ENCODE assay signal across 27 cellular contexts in the genomic region with DNA sequence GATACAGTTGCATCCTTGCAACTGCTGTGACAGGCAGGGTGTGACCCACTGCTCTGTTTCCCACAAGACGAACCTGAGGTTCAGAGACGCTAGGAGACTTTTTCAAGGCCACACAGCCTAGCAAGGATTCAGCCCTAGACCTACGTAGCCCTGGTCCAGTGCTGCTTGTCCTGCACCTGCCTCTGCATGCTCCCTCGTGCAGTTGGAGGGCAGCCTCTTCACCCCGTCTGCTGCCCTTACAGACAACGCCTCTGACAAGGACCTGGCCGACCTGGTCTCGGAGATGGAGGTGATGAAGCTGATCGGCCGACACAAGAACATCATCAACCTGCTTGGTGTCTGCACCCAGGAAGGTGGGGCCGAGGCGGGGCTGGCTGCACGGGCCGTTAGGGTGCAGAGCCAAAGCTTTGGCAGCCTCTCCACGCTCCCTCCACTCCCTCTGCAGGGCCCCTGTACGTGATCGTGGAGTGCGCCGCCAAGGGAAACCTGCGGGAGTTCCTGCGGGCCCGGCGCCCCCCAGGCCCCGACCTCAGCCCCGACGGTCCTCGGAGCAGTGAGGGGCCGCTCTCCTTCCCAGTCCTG. TPM values are rescaled to one million over a fixed set of nuclear protein-coding genes. Genes with fewer than 3 reads are reported as not detected.
DNase-seq lines count a peak whose midpoint lies in the region; ATAC-seq and TF ChIP-seq lines count a peak whose summit lies in the region.
"Had no signal": no experiment of that assay in that cellular context is flagged by ENCODE, and none has a peak within 500 bp of the region (broad histone marks: within the 10 kb centered on the region; RNA-seq: fewer than 3 reads in every experiment).

No MANE protein-coding gene starts in this region.

- CTCF ChIA-PET in CD8-positive, alpha-beta T cell (lab: Charles Lee) = no interaction called here

- no peaks in the 10 kb centered on the region for H4K20me1 ChIP-seq in osteoblast (ENCODE audit: insufficient read depth, low read length)

- DNase-seq in right cardiac atrium (peak in 2 of 3 donors; percentile 58 to 65), right atrium auricular region (ENCODE audit: low spot score) (no peak), glutamatergic neuron (no peak), osteoblast (ENCODE audit: insufficient read length, low spot score, missing footprints) (peak; percentile 66)
- no peak for DNase-seq in stimulated activated CD8-positive, alpha-beta memory T cell treated with anti-CD3 and anti-CD28 coated beads, Interleukin-4, amount 100 ng/mL, for 48 hours
- no peak for DNase-seq in CD8-positive, alpha-beta T cell
- DNase-seq: activated CD4-positive, alpha-beta T cell treated with anti-CD3 and anti-CD28 coated beads for 36 hours; activated CD8-positive, alpha-beta memory T cell treated with anti-CD3 and anti-CD28 coated beads for 24 hours; activated naive CD4-positive, alpha-beta T cell; activated T-cell treated with anti-CD3 and anti-CD28 coated beads, Interleukin-2, amount 50 U/mL, for 1 hour; DND-41; mesendoderm; naive B cell; NCI-H1048; NCI-H1694 treated with DMSO at 0.1 percent for 48 hours; NCI-H2171 treated with DMSO at 0.1 percent for 48 hours; NCI-H526; stimulated activated CD4-positive, alpha-beta T cell treated with anti-CD3 and anti-CD28 coated beads, Interleukin-15, amount 100 ng/mL, for 24 hours; T-helper 1 cell had no signal

- H3K4me3 Mint-ChIP-seq in glutamatergic neuron (ENCODE audit: unreplicated experiment) = peak overlapping the region; percentile 13
- no peak overlapping the region for H3K4me3 Mint-ChIP-seq in CD8-positive, alpha-beta T cell
- H3K4me3 Mint-ChIP-seq: activated CD4-positive, alpha-beta T cell treated with anti-CD3 and anti-CD28 coated beads for 36 hours; stimulated activated naive CD8-positive, alpha-beta T cell treated with anti-CD3 and anti-CD28 coated beads, Interleukin-15, Interleukin-2, amounts not matched to agents 100 ng/mL and 50 ng/mL, for 24 hours had no signal

- peaks cover 9% of the 10 kb centered on the region for H3K4me1 ChIP-seq in right cardiac atrium (ENCODE audit: control insufficient read depth, insufficient read depth, low read length)
- H3K4me1 ChIP-seq in right atrium auricular region = peaks cover 0 to 30% of the 10 kb centered on the region in 2 donors
- no peaks in the 10 kb centered on the region for H3K4me1 ChIP-seq in osteoblast (ENCODE audit: insufficient read depth, low read length)
- no peaks in the 10 kb centered on the region for H3K4me1 ChIP-seq in CD8-positive, alpha-beta T cell (ENCODE audit: insufficient read depth, low read length)
- H3K4me1 ChIP-seq: HAP-1, parathyroid adenoma, SJSA1, thyroid gland had no signal

- H3K36me3 Mint-ChIP-seq in glutamatergic neuron (ENCODE audit: unreplicated experiment) = no peaks in the 10 kb centered on the region
- H3K36me3 Mint-ChIP-seq in CD8-positive, alpha-beta T cell = no peaks in the 10 kb centered on the region
- H3K36me3 Mint-ChIP-seq: naive B cell had no signal

- H3K79me2 ChIP-seq in osteoblast (ENCODE audit: insufficient read depth, low read length) = no peaks in the 10 kb centered on the region
- H3K79me2 ChIP-seq: parathyroid adenoma had no signal

- no peak overlapping the region for H3K27ac ChIP-seq in right cardiac atrium (ENCODE audit: low read length)
- no peak overlapping the region for H3K27ac ChIP-seq in right atrium auricular region
- no peak overlapping the region for H3K27ac ChIP-seq in osteoblast (ENCODE audit: low read depth, low read length)
- H3K27ac ChIP-seq in CD8-positive, alpha-beta T cell (ENCODE audit: low read depth, low read length) = no peak overlapping the region
- H3K27ac ChIP-seq: HL-60, parathyroid adenoma, SJSA1, thyroid gland had no signal

- ATAC-seq in right cardiac atrium (no peak), GM21367 (IDR thresholded peaks at IDR 0.05; ENCODE audit: unreplicated experiment) (no peak), GM19035 (IDR thresholded peaks at IDR 0.05; ENCODE audit: unreplicated experiment) (no peak)
- no peak for ATAC-seq in CD8-positive, alpha-beta T cell
- ATAC-seq: activated CD4-positive, alpha-beta T cell treated with anti-CD3 and anti-CD28 coated beads for 36 hours had no signal

- POLR2A ChIA-PET in CD8-positive, alpha-beta T cell (lab: Charles Lee) = no interaction called here

- no peak overlapping the region for H3K4me2 ChIP-seq in osteoblast (ENCODE audit: insufficient read depth, low read length)

- TF ChIP-seq CTCF in right atrium auricular region (IDR thresholded peaks at IDR 0.05) (no peak), glutamatergic neuron (IDR thresholded peaks at IDR 0.05; ENCODE audit: partially characterized antibody, unreplicated experiment) (no peak), osteoblast (IDR thresholded peaks at IDR 0.05; ENCODE audit: extremely low read depth, low read depth, low read length) (no peak)
- TF ChIP-seq CTCF in CD8-positive, alpha-beta T cell (IDR thresholded peaks at IDR 0.05) = no peak

- peaks cover 3% of the 10 kb centered on the region for H3K9me3 Mint-ChIP-seq in glutamatergic neuron (ENCODE audit: unreplicated experiment)
- no peaks in the 10 kb centered on the region for H3K9me3 Mint-ChIP-seq in CD8-positive, alpha-beta T cell
- H3K9me3 Mint-ChIP-seq: naive B cell; stimulated activated naive CD8-positive, alpha-beta T cell treated with anti-CD3 and anti-CD28 coated beads, Interleukin-15, Interleukin-2, amounts not matched to agents 100 ng/mL and 50 ng/mL, for 24 hours had no signal

- H2AFZ ChIP-seq in osteoblast (ENCODE audit: low read length) = no peak overlapping the region
- H2AFZ ChIP-seq: parathyroid adenoma had no signal

- H3K27me3 Mint-ChIP-seq in glutamatergic neuron (ENCODE audit: unreplicated experiment) = peaks cover 10% of the 10 kb centered on the region
- H3K27me3 Mint-ChIP-seq in CD8-positive, alpha-beta T cell (ENCODE audit: low read depth) = peaks cover 2% of the 10 kb centered on the region
- H3K27me3 Mint-ChIP-seq: activated CD4-positive, alpha-beta T cell treated with anti-CD3 and anti-CD28 coated beads for 36 hours; naive B cell; stimulated activated naive CD8-positive, alpha-beta T cell treated with anti-CD3 and anti-CD28 coated beads, Interleukin-15, Interleukin-2, amounts not matched to agents 100 ng/mL and 50 ng/mL, for 24 hours had no signal

- H3K9me3 ChIP-seq in right cardiac atrium (ENCODE audit: control insufficient read depth, low read length) (no peaks in the 10 kb centered on the region), right atrium auricular region (no peaks in the 10 kb centered on the region), osteoblast (ENCODE audit: low read depth, low read length) (no peaks in the 10 kb centered on the region)
- H3K9me3 ChIP-seq in CD8-positive, alpha-beta T cell (ENCODE audit: low read length) = no peaks in the 10 kb centered on the region
- H3K9me3 ChIP-seq: HAP-1, SJSA1, thyroid gland had no signal

- H3K27me3 ChIP-seq in right cardiac atrium (ENCODE audit: control insufficient read depth, insufficient read depth) (no peaks in the 10 kb centered on the region), right atrium auricular region (no peaks in the 10 kb centered on the region), osteoblast (ENCODE audit: insufficient read depth, low read length) (no peaks in the 10 kb centered on the region)
- no peaks in the 10 kb centered on the region for H3K27me3 ChIP-seq in CD8-positive, alpha-beta T cell (ENCODE audit: insufficient read depth, low read length)
- H3K27me3 ChIP-seq: thyroid gland had no signal

- H3K36me3 ChIP-seq in right atrium auricular region (no peaks in the 10 kb centered on the region), osteoblast (ENCODE audit: insufficient read depth, low read length) (no peaks in the 10 kb centered on the region)
- H3K36me3 ChIP-seq in CD8-positive, alpha-beta T cell (ENCODE audit: insufficient read depth, low read length) = no peaks in the 10 kb centered on the region
- H3K36me3 ChIP-seq: HAP-1, SJSA1, thyroid gland had no signal

- H3K27ac Mint-ChIP-seq in glutamatergic neuron (ENCODE audit: unreplicated experiment) = peak overlapping the region; percentile 41
- H3K27ac Mint-ChIP-seq in CD8-positive, alpha-beta T cell = no peak overlapping the region
- H3K27ac Mint-ChIP-seq: activated CD4-positive, alpha-beta T cell treated with anti-CD3 and anti-CD28 coated beads for 36 hours; stimulated activated naive CD8-positive, alpha-beta T cell treated with anti-CD3 and anti-CD28 coated beads, Interleukin-15, Interleukin-2, amounts not matched to agents 100 ng/mL and 50 ng/mL, for 24 hours had no signal

- peaks cover 13% of the 10 kb centered on the region for H3K4me1 Mint-ChIP-seq in glutamatergic neuron (ENCODE audit: low read depth, unreplicated experiment)
- H3K4me1 Mint-ChIP-seq in CD8-positive, alpha-beta T cell (ENCODE audit: low read depth) = no peaks in the 10 kb centered on the region
- H3K4me1 Mint-ChIP-seq: activated CD4-positive, alpha-beta T cell treated with anti-CD3 and anti-CD28 coated beads for 36 hours had no signal

- 76% methylated on average over 28 of the region's 28 CpGs for WGBS in right cardiac atrium

- H3K4me3 ChIP-seq in right cardiac atrium (ENCODE audit: low read length) = no peak overlapping the region
- no peak overlapping the region for H3K4me3 ChIP-seq in right atrium auricular region
- H3K4me3 ChIP-seq in osteoblast (ENCODE audit: insufficient read depth, low read length) = no peak overlapping the region
- H3K4me3 ChIP-seq in CD8-positive, alpha-beta T cell (ENCODE audit: low read depth, low read length) = no peak overlapping the region
- H3K4me3 ChIP-seq: HAP-1, SJSA1, thyroid gland had no signal

- intact Hi-C loops in right cardiac atrium (cut with DNase I) = no loop called here
- intact Hi-C loops in CD8-positive, alpha-beta T cell (cut with DNase I, micrococcal nuclease) = no loop called here

RNA-seq across cellular contexts. Expression of a gene that starts 8.5 kb away (rescaled TPM):
- 1 to 10 TPM; 1.9 to 3.7 (median 3.5) TPM for total RNA-seq in right cardiac atrium
- polyA plus RNA-seq in right cardiac atrium = 1.5 TPM
- total RNA-seq in right atrium auricular region = 1 to 10 TPM in 1 of 2 donors, under 1 TPM in 1; 0.48 to 1.5 TPM
- 5.2 TPM for total RNA-seq in glutamatergic neuron (ENCODE audit: unreplicated experiment)
- total RNA-seq in osteoblast = 0.29 and 1.1 TPM in 2 replicates
- 1 to 10 TPM; 2.6 TPM for total RNA-seq in CD8-positive, alpha-beta T cell

RNA-seq across cellular contexts. Expression of a gene that starts 38.4 kb away (rescaled TPM):
- total RNA-seq in right cardiac atrium = 10 to 100 TPM; 44.1 to 55.5 (median 50.6) TPM
- polyA plus RNA-seq in right cardiac atrium = 10.0 TPM
- 10 to 100 TPM; 25.4 to 26.7 TPM for total RNA-seq in right atrium auricular region
- total RNA-seq in glutamatergic neuron (ENCODE audit: unreplicated experiment) = 151 TPM
- total RNA-seq in osteoblast = 48.6 and 53.2 TPM in 2 replicates
- 10 to 100 TPM; 71.8 to 75.2 TPM for total RNA-seq in CD8-positive, alpha-beta T cell

Comparison
In these comparisons a context has a peak if more than half of its experiments do, and no peak if none do; other contexts are left out.
1. DNase-seq: peak in right cardiac atrium (2 of 3) and osteoblast (single experiment); none in right atrium auricular region (single experiment), glutamatergic neuron (single experiment), stimulated activated CD8-positive, alpha-beta memory T cell treated with anti-CD3 and anti-CD28 coated beads, Interleukin-4, amount 100 ng/mL, for 48 hours (single experiment) and CD8-positive, alpha-beta T cell (0 of 7).